14 cellular contexts compared by ENCODE assay signal in genomic region chr11:15672822-15673221, GRCh38.
DNase-seq lines count a peak whose midpoint lies in the region; ATAC-seq and TF ChIP-seq lines count a peak whose summit lies in the region.
"Had no signal": no experiment of that assay in that cellular context is flagged by ENCODE, and none has a peak within 500 bp of the region (broad histone marks: within the 10 kb centered on the region; RNA-seq: fewer than 3 reads in every experiment).

No MANE protein-coding gene starts in this region.

- H3K27ac ChIP-seq in endodermal cell (ENCODE audit: low read depth, low read length), result no peak overlapping the region
- H3K27ac ChIP-seq in lung (ENCODE audit: low read depth in 1 of 2, low read length in 1 of 2), result no peak overlapping the region
- H3K27ac ChIP-seq in upper lobe of right lung, result no peak overlapping the region
- no peak overlapping the region for H3K27ac ChIP-seq in SK-N-SH (ENCODE audit: low read depth in 2 of 2, low read length in 1 of 2)
- H3K27ac ChIP-seq: HL-60 had no signal

- H3K9me3 ChIP-seq in endodermal cell (ENCODE audit: control insufficient read depth, low read length), result peaks cover 40% of the 10 kb centered on the region
- H3K9me3 ChIP-seq in lung (ENCODE audit: control insufficient read depth in 2 of 2, insufficient read depth in 1 of 2, low read length in 1 of 2), result peaks cover 0 to 4% of the 10 kb centered on the region in 2 donors
- H3K9me3 ChIP-seq in upper lobe of right lung, result peaks cover 6% of the 10 kb centered on the region
- H3K9me3 ChIP-seq in SK-N-SH, result 0 out of 2 replicates have a peak, but pooled peaks cover 4% of the 10 kb centered on the region
- H3K9me3 ChIP-seq: BE2C had no signal

- no peaks in the 10 kb centered on the region for H3K79me2 ChIP-seq in SK-N-SH (ENCODE audit: insufficient read depth)

- H3K36me3 Mint-ChIP-seq in brain, result peaks cover 5% of the 10 kb centered on the region
- peaks cover 4% of the 10 kb centered on the region for H3K36me3 Mint-ChIP-seq in endodermal cell (ENCODE audit: low read depth)
- H3K36me3 Mint-ChIP-seq: CD4-positive, CD25-positive, alpha-beta regulatory T cell had no signal

- H3K27me3 ChIP-seq in endodermal cell (ENCODE audit: control insufficient read depth, insufficient read depth, low read length, poor library complexity, severe bottlenecking), result no peaks in the 10 kb centered on the region
- no peaks in the 10 kb centered on the region for H3K27me3 ChIP-seq in lung (ENCODE audit: control insufficient read depth, insufficient read depth)
- no peaks in the 10 kb centered on the region for H3K27me3 ChIP-seq in upper lobe of right lung
- no peaks in the 10 kb centered on the region for H3K27me3 ChIP-seq in SK-N-SH (ENCODE audit: insufficient read depth)
- H3K27me3 ChIP-seq: BE2C had no signal

- H3K4me1 ChIP-seq in endodermal cell (ENCODE audit: control insufficient read depth, insufficient read depth, low read length) (no peaks in the 10 kb centered on the region), lung (ENCODE audit: control insufficient read depth in 2 of 2, insufficient read depth in 2 of 2, low read length in 2 of 2) (peaks cover 0 to 6% of the 10 kb centered on the region in 2 donors), upper lobe of right lung (no peaks in the 10 kb centered on the region), SK-N-SH (ENCODE audit: control insufficient read depth in 1 of 2, insufficient read depth in 2 of 2, low read depth in 1 of 2, low read length in 1 of 2) (peaks cover 0 to 5% of the 10 kb centered on the region in 2 experiments; a peak in 1 of 4 replicates)
- H3K4me1 ChIP-seq: BE2C, Caco-2 had no signal

- CTCF ChIA-PET in SK-N-SH (lab: Yijun Ruan, JAX), result no interaction called here

- H3K4me1 Mint-ChIP-seq in brain (peaks cover 20% of the 10 kb centered on the region), endodermal cell (no peaks in the 10 kb centered on the region)
- H3K4me1 Mint-ChIP-seq: CD4-positive, CD25-positive, alpha-beta regulatory T cell; GM23338 had no signal

- H3K9ac ChIP-seq in endodermal cell (ENCODE audit: extremely low read depth, low read length, poor library complexity, severe bottlenecking) (no peak overlapping the region), SK-N-SH (no peak overlapping the region)

- no peak for TF ChIP-seq EP300 in SK-N-SH (IDR thresholded peaks at IDR 0.05; ENCODE audit: borderline replicate concordance in 1 of 2, low read depth in 1 of 2, low read length in 1 of 2)

- POLR2A ChIA-PET in SK-N-SH (lab: Yijun Ruan, JAX), result no interaction called here

- H2AFZ ChIP-seq in SK-N-SH (ENCODE audit: low read depth), result no peak overlapping the region
- H2AFZ ChIP-seq: GM23338 had no signal

- no peaks in the 10 kb centered on the region for H3K27me3 Mint-ChIP-seq in brain
- peaks cover 2% of the 10 kb centered on the region for H3K27me3 Mint-ChIP-seq in endodermal cell (ENCODE audit: insufficient read depth)
- H3K27me3 Mint-ChIP-seq: CD4-positive, CD25-positive, alpha-beta regulatory T cell had no signal

- H3K9me2 ChIP-seq in SK-N-SH, result no peaks in the 10 kb centered on the region

- H3K4me3 ChIP-seq in endodermal cell (ENCODE audit: low read length), result no peak overlapping the region
- H3K4me3 ChIP-seq in lung, result no peak overlapping the region
- no peak overlapping the region for H3K4me3 ChIP-seq in upper lobe of right lung
- H3K4me3 ChIP-seq in SK-N-SH (ENCODE audit: low read depth in 2 of 2, low read length in 1 of 2), result no peak overlapping the region
- H3K4me3 ChIP-seq: GM23338 had no signal

- ATAC-seq in lung (ENCODE audit: insufficient read depth, low FRiP score), result no peak
- ATAC-seq in upper lobe of right lung, result peak; percentile 57
- no peak for ATAC-seq in GM18511 (IDR thresholded peaks at IDR 0.05; ENCODE audit: unreplicated experiment)
- ATAC-seq: GM23338 had no signal

- DNase-seq in endodermal cell (peak; percentile 9), lung (ENCODE audit: low spot score) (peak; percentile 13), upper lobe of right lung (no peak), SK-N-SH (no peak), NCI-H128 (lab: John Stamatoyannopoulos, UW; ENCODE audit: unreplicated experiment) (no peak)
- DNase-seq: ACHN; BE2C; Caco-2; CD4-positive, CD25-positive, alpha-beta regulatory T cell; HCEC 1CT had no signal

- H3K4me2 ChIP-seq in SK-N-SH, result no peak overlapping the region
- H3K4me2 ChIP-seq: GM23338 had no signal

- H3K9me3 Mint-ChIP-seq in brain (peaks cover 24 to 72% (median 26%) of the 10 kb centered on the region in 5 experiments), endodermal cell (peaks cover 28% of the 10 kb centered on the region)

- no peaks in the 10 kb centered on the region for H3K36me3 ChIP-seq in endodermal cell (ENCODE audit: control insufficient read depth, insufficient read depth, low read length)
- H3K36me3 ChIP-seq in lung (ENCODE audit: control insufficient read depth in 2 of 2, insufficient read depth in 2 of 2, low read length in 2 of 2), result no peaks in the 10 kb centered on the region
- H3K36me3 ChIP-seq in upper lobe of right lung, result no peaks in the 10 kb centered on the region
- H3K36me3 ChIP-seq in SK-N-SH (replicated peaks in 1 of 2; ENCODE audit: control insufficient read depth in 1 of 2, insufficient read depth in 2 of 2, low read length in 1 of 2), result no peaks in the 10 kb centered on the region
- H3K36me3 ChIP-seq: BE2C had no signal

- H3K27ac Mint-ChIP-seq in brain, result peak overlapping the region in 3 of 5 experiments; percentile 28 to 44 (median 39)
- H3K27ac Mint-ChIP-seq in endodermal cell, result no peak overlapping the region
- H3K27ac Mint-ChIP-seq: CD4-positive, CD25-positive, alpha-beta regulatory T cell; GM23338 had no signal

- no peaks in the 10 kb centered on the region for H4K20me1 ChIP-seq in SK-N-SH (ENCODE audit: insufficient read depth)

- 92 to 100% methylated on average over 2 to 3 of the region's 3 CpGs for WGBS in endodermal cell (ENCODE audit: insufficient coverage in 1 of 2, insufficient read length in 1 of 2), 2 experiments
- WGBS in lung, 2 donors, result 63 to 80% methylated on average over 3 of the region's 3 CpGs
- WGBS in SK-N-SH (ENCODE audit: low lambda C conversion rate), result 26% methylated on average over 3 of the region's 3 CpGs

- no peak for TF ChIP-seq RAD21 in SK-N-SH (IDR thresholded peaks at IDR 0.05; ENCODE audit: low read length)

- intact Hi-C loops in upper lobe of right lung (cut with DNase I), result no loop called here

- H3K4me3 Mint-ChIP-seq in brain (peak overlapping the region in 1 of 5 experiments; percentile 19), endodermal cell (no peak overlapping the region)
- H3K4me3 Mint-ChIP-seq: CD4-positive, CD25-positive, alpha-beta regulatory T cell; GM23338 had no signal

- TF ChIP-seq CTCF in brain (conservative IDR thresholded peaks at IDR 0.05) (no peak), endodermal cell (conservative IDR thresholded peaks at IDR 0.05) (no peak), lung (IDR thresholded peaks at IDR 0.05; ENCODE audit: control extremely low read depth, extremely low read depth) (no peak), upper lobe of right lung (IDR thresholded peaks at IDR 0.05) (no peak), SK-N-SH (IDR thresholded peaks at IDR 0.05) (no peak)

- H3F3A ChIP-seq in SK-N-SH (replicated peaks; ENCODE audit: insufficient read depth), result no peaks in the 10 kb centered on the region

TF ChIP-seq in SK-N-SH, 30 proteins besides CTCF, POLR2A, EP300 and RAD21:
- no peak for TF ChIP-seq USF2 (IDR thresholded peaks at IDR 0.05; ENCODE audit: borderline replicate concordance, low read depth, low read length)
- no peak for TF ChIP-seq MEF2A (IDR thresholded peaks at IDR 0.05; ENCODE audit: borderline replicate concordance, low read depth)
- TF ChIP-seq RFX5 (IDR thresholded peaks at IDR 0.05; ENCODE audit: low read length), result no peak
- TF ChIP-seq ELF1 (IDR thresholded peaks at IDR 0.05), result no peak
- no peak for TF ChIP-seq TCF12 (IDR thresholded peaks at IDR 0.05)
- no peak for TF ChIP-seq ZBTB33 (IDR thresholded peaks at IDR 0.05; ENCODE audit: borderline replicate concordance, low read depth)
- TF ChIP-seq NFIC (IDR thresholded peaks at IDR 0.05; ENCODE audit: borderline replicate concordance), result no peak
- no peak for TF ChIP-seq YY1 (IDR thresholded peaks at IDR 0.05; ENCODE audit: low read depth)

Comparison
In these comparisons a context has a peak if more than half of its experiments do, and no peak if none do; other contexts are left out.
1. DNase-seq: peak in endodermal cell (single experiment) and lung (single experiment); none in upper lobe of right lung (single experiment), SK-N-SH (single experiment) and NCI-H128 (single experiment).